Comparison of ENCODE assay signal across 27 cellular contexts in genomic region chr18:3333056-3333720, GRCh38.
DNase-seq lines count a peak whose midpoint lies in the region; ATAC-seq, FAIRE-seq and TF ChIP-seq lines count a peak whose summit lies in the region.
"Had no signal": no experiment of that assay in that cellular context is flagged by ENCODE, and none has a peak within 500 bp of the region (broad histone marks: within the 10 kb centered on the region; RNA-seq: fewer than 3 reads in every experiment).

No MANE protein-coding gene starts in this region.

- peaks cover 26% of the 10 kb centered on the region for H3K4me1 Mint-ChIP-seq in GM23338
- no peaks in the 10 kb centered on the region for H3K4me1 Mint-ChIP-seq in CD4-positive, alpha-beta T cell (ENCODE audit: low read depth)
- H3K4me1 Mint-ChIP-seq: CD4-positive, CD25-positive, alpha-beta regulatory T cell had no signal

- H3K4me1 ChIP-seq in GM23338 (ENCODE audit: insufficient read depth) = peaks cover 17% of the 10 kb centered on the region
- peaks cover 49% of the 10 kb centered on the region for H3K4me1 ChIP-seq in HUES48 (ENCODE audit: control insufficient read depth, insufficient read depth, low read length)
- no peaks in the 10 kb centered on the region; a peak in 2 of 5 replicates for H3K4me1 ChIP-seq in K562 (replicated peaks in 1 of 2; ENCODE audit: control insufficient read depth in 2 of 2, insufficient read depth in 2 of 2, low read length in 2 of 2)
- peaks cover 18% of the 10 kb centered on the region for H3K4me1 ChIP-seq in iPS-18a (ENCODE audit: control insufficient read depth, low read depth, low read length)
- no peaks in the 10 kb centered on the region for H3K4me1 ChIP-seq in pancreas
- no peaks in the 10 kb centered on the region for H3K4me1 ChIP-seq in mucosa of descending colon (ENCODE audit: low read depth)
- H3K4me1 ChIP-seq: BLaER1 had no signal

- H3K27me3 ChIP-seq in GM23338 (ENCODE audit: insufficient read depth) = no peaks in the 10 kb centered on the region
- H3K27me3 ChIP-seq in HUES48 (ENCODE audit: control insufficient read depth, insufficient read depth, low read length) = no peaks in the 10 kb centered on the region
- H3K27me3 ChIP-seq in K562 (ENCODE audit: control insufficient read depth in 2 of 2, insufficient read depth in 2 of 2, low read length in 2 of 2) = no peaks in the 10 kb centered on the region
- no peaks in the 10 kb centered on the region for H3K27me3 ChIP-seq in iPS-18a (ENCODE audit: control insufficient read depth, insufficient read depth, low read length)
- no peaks in the 10 kb centered on the region for H3K27me3 ChIP-seq in CD4-positive, alpha-beta T cell (ENCODE audit: control insufficient read depth, insufficient read depth, low read length)
- H3K27me3 ChIP-seq in pancreas = no peaks in the 10 kb centered on the region
- H3K27me3 ChIP-seq: BLaER1 had no signal

- H3K79me2 ChIP-seq in GM23338 (replicated peaks; ENCODE audit: insufficient read depth) (no peaks in the 10 kb centered on the region), K562 (ENCODE audit: control insufficient read depth, insufficient read depth, low read length) (no peaks in the 10 kb centered on the region; the same call in 2 of the 3 replicates)

- CTCF ChIA-PET in K562 (lab: Yijun Ruan, JAX; ENCODE audit: low intra/inter-chr PET ratio) = no interaction called here
- CTCF ChIA-PET in CD4-positive, alpha-beta T cell (lab: Charles Lee) = interaction anchor here (1.0 kb wide), 1 partner anchor 15 kb away, joined by 3 read pairs; no protein-coding TSS in a partner anchor

- peaks cover 24% of the 10 kb centered on the region for H3K9me3 Mint-ChIP-seq in GM23338
- no peaks in the 10 kb centered on the region for H3K9me3 Mint-ChIP-seq in CD4-positive, alpha-beta T cell

- peak; percentile 54 for FAIRE-seq in K562 (lab: Jason Lieb, UNC)
- FAIRE-seq in pancreas (lab: Jason Lieb, UNC) = no peak
- FAIRE-seq: A204.1, GM12892 had no signal

- no peaks in the 10 kb centered on the region for H3F3A ChIP-seq in GM23338 (replicated peaks; ENCODE audit: low read depth)

- H3K9me2 ChIP-seq in GM23338 (ENCODE audit: insufficient read depth) = no peaks in the 10 kb centered on the region

- H3K27ac ChIP-seq in GM23338 (ENCODE audit: low read depth) (peak overlapping the region; percentile 61), HUES48 (ENCODE audit: low read depth, low read length) (peak overlapping the region; percentile 84), K562 (ENCODE audit: extremely low read depth, low read depth, low read length) (peak overlapping the region; percentile 49; the same call in 2 of the 3 replicates), iPS-18a (ENCODE audit: low read length) (peak overlapping the region; percentile 35), pancreas (no peak overlapping the region)
- no peak overlapping the region for H3K27ac ChIP-seq in CD4-positive, alpha-beta T cell (ENCODE audit: low read depth, low read length)
- H3K27ac ChIP-seq: BLaER1, KMS-11, RWPE1 had no signal

- TF ChIP-seq CTCF in GM23338 (conservative IDR thresholded peaks at IDR 0.05; ENCODE audit: low read depth in 2 of 2) (no peak), K562 (IDR thresholded peaks at IDR 0.05 in 2 of 3, conservative IDR thresholded peaks at IDR 0.05 in 1 of 3; ENCODE audit: insufficient read depth in 2 of 3, low read depth in 1 of 3, low read length in 3 of 3) (no peak), pancreas (IDR thresholded peaks at IDR 0.05) (no peak), mucosa of descending colon (IDR thresholded peaks at IDR 0.05) (no peak)
- no peak for TF ChIP-seq CTCF in CD4-positive, alpha-beta T cell (IDR thresholded peaks at IDR 0.05)

- H3K4me3 ChIP-seq in GM23338 = no peak overlapping the region
- peak overlapping the region; percentile 32; the same call in 1 of the 2 replicates for H3K4me3 ChIP-seq in HUES48 (ENCODE audit: low read depth, low read length)
- H3K4me3 ChIP-seq in K562 = peak overlapping the region; percentile 1; the same call in 1 of the 2 replicates
- no peak overlapping the region for H3K4me3 ChIP-seq in iPS-18a (ENCODE audit: low read length)
- H3K4me3 ChIP-seq in pancreas = no peak overlapping the region
- no peak overlapping the region for H3K4me3 ChIP-seq in mucosa of descending colon
- H3K4me3 ChIP-seq: BLaER1, HAP-1 had no signal

- H3K36me3 Mint-ChIP-seq in GM23338 (ENCODE audit: low read depth) = peaks cover 31% of the 10 kb centered on the region
- H3K36me3 Mint-ChIP-seq in CD4-positive, alpha-beta T cell (ENCODE audit: low read depth) = no peaks in the 10 kb centered on the region
- H3K36me3 Mint-ChIP-seq: CD4-positive, CD25-positive, alpha-beta regulatory T cell had no signal

- TF ChIP-seq POLR2A in K562 (conservative IDR thresholded peaks at IDR 0.05) = no peak

- H3K36me3 ChIP-seq in GM23338 (ENCODE audit: insufficient read depth) (no peaks in the 10 kb centered on the region), HUES48 (ENCODE audit: control insufficient read depth, insufficient read depth, low read length) (no peaks in the 10 kb centered on the region), K562 (ENCODE audit: control insufficient read depth, insufficient read depth, low read length) (no peaks in the 10 kb centered on the region), iPS-18a (ENCODE audit: control insufficient read depth, low read depth, low read length) (no peaks in the 10 kb centered on the region), pancreas (no peaks in the 10 kb centered on the region), mucosa of descending colon (ENCODE audit: low read depth) (no peaks in the 10 kb centered on the region)
- H3K36me3 ChIP-seq: BLaER1, HAP-1 had no signal

- TF ChIP-seq RAD21 in K562 (CRISPR knock-in tag; conservative IDR thresholded peaks at IDR 0.05 in 1 of 2, IDR thresholded peaks at IDR 0.05 in 1 of 2) = no peak

- H3K27me3 Mint-ChIP-seq in GM23338 (ENCODE audit: insufficient read depth, low read depth, poor library complexity) = peaks cover 3% of the 10 kb centered on the region
- H3K27me3 Mint-ChIP-seq in CD4-positive, alpha-beta T cell = peaks cover 6% of the 10 kb centered on the region

- 64% methylated on average over 4 of the region's 4 CpGs for WGBS in K562 (ENCODE audit: insufficient coverage, low coverage, missing lambda C conversion rate)
- 75 to 82% methylated on average over 4 of the region's 4 CpGs for WGBS in pancreas, 2 donors

- DNase-seq in GM23338 (ENCODE audit: low spot score) (peak; percentile 67), K562 (ENCODE audit: extremely low read depth in 1 of 4, low spot score in 3 of 4) (no peak), pancreas (no peak), mucosa of descending colon (no peak)
- no peak for DNase-seq in CD4-positive, alpha-beta T cell
- DNase-seq: CD4-positive, CD25-positive, alpha-beta regulatory T cell; EL; GF-D8; NCI-H1092 treated with DMSO at 0.1 percent for 48 hours; NCI-H1436; NCI-H187; NCI-H2081 treated with DMSO at 0.1 percent for 48 hours; NCI-H2171; NCI-H510A; NCI-H69; SHP77; T-helper 1 cell had no signal

- H3K9me1 ChIP-seq in K562 (ENCODE audit: control insufficient read depth, insufficient read depth, low read length) = no peaks in the 10 kb centered on the region

- in situ Hi-C loops in K562 (cut with MboI) = no loop called here

- no peak for TF ChIP-seq EP300 in K562 (IDR thresholded peaks at IDR 0.05; ENCODE audit: low read length)

- H3K9ac ChIP-seq in HUES48 (ENCODE audit: low read depth, low read length) (peak overlapping the region; percentile 0; the same call in 1 of the 2 replicates), K562 (ENCODE audit: insufficient read depth in 1 of 2, low read depth in 2 of 2, low read length in 2 of 2) (peak overlapping the region in 1 of 2 experiments; percentile 17; a peak in 2 of 4 replicates), iPS-18a (ENCODE audit: low read length) (no peak overlapping the region)
- H3K9ac ChIP-seq: BLaER1, KMS-11 had no signal

- peak; percentile 90 for ATAC-seq in GM23338
- peak; percentile 21; the same call in 1 of the 3 replicates for ATAC-seq in K562
- ATAC-seq in CD4-positive, alpha-beta T cell (ENCODE audit: poor library complexity) = no peak
- ATAC-seq in HG02610 (IDR thresholded peaks at IDR 0.05; ENCODE audit: unreplicated experiment) = no peak
- ATAC-seq in pancreas = no peak
- ATAC-seq in mucosa of descending colon = no peak
- ATAC-seq: Panc1 had no signal

- BruUV-seq in K562 (replicated peaks; lab: Mats Ljungman, UMichigan) = TSS peak; percentile 60

- no peak overlapping the region for H2AFZ ChIP-seq in GM23338
- peak overlapping the region; percentile 88 for H2AFZ ChIP-seq in K562 (ENCODE audit: low read depth, low read length)

- no peaks in the 10 kb centered on the region for H4K20me1 ChIP-seq in GM23338 (replicated peaks; ENCODE audit: insufficient read depth)
- no peaks in the 10 kb centered on the region for H4K20me1 ChIP-seq in K562 (replicated peaks; ENCODE audit: control insufficient read depth, insufficient read depth, low read length)
- H4K20me1 ChIP-seq: BLaER1 had no signal

- H3K4me2 ChIP-seq in GM23338 (no peak overlapping the region), K562 (ENCODE audit: insufficient read depth, low read length) (peak overlapping the region; percentile 61)
- H3K4me2 ChIP-seq: BLaER1, KMS-11 had no signal

- intact Hi-C loops in K562 (cut with micrococcal nuclease) (no loop called here), pancreas (cut with DNase I) (no loop called here), mucosa of descending colon (cut with DNase I, micrococcal nuclease) (no loop called here)
- intact Hi-C loops in CD4-positive, alpha-beta T cell (cut with DNase I, micrococcal nuclease) = no loop called here

- H3K9me3 ChIP-seq in HUES48 (ENCODE audit: control insufficient read depth, insufficient read depth, low read length) (no peaks in the 10 kb centered on the region), K562 (replicated peaks; ENCODE audit: control insufficient read depth, insufficient read depth, low read depth, low read length) (no peaks in the 10 kb centered on the region), iPS-18a (ENCODE audit: control insufficient read depth, low read depth, low read length) (no peaks in the 10 kb centered on the region), pancreas (no peaks in the 10 kb centered on the region), mucosa of descending colon (no peaks in the 10 kb centered on the region)
- H3K9me3 ChIP-seq in CD4-positive, alpha-beta T cell (ENCODE audit: control insufficient read depth, low read length) = no peaks in the 10 kb centered on the region
- H3K9me3 ChIP-seq: BLaER1, HAP-1 had no signal

- POLR2A ChIA-PET in K562 (lab: Yijun Ruan, JAX) = interaction anchor here (0.6 to 1.0 kb wide), 5 partner anchors 11 to 170 kb away, joined by 3 read pairs; no protein-coding TSS in a partner anchor
- POLR2A ChIA-PET in CD4-positive, alpha-beta T cell (lab: Charles Lee) = interaction anchor here (0.6 kb wide), 1 partner anchor 13 kb away, joined by 3 read pairs; no protein-coding TSS in a partner anchor

- no peak overlapping the region for H3K4me3 Mint-ChIP-seq in GM23338
- no peak overlapping the region for H3K4me3 Mint-ChIP-seq in CD4-positive, alpha-beta T cell
- H3K4me3 Mint-ChIP-seq: CD4-positive, CD25-positive, alpha-beta regulatory T cell had no signal

- H3K27ac Mint-ChIP-seq in GM23338 = peak overlapping the region; percentile 89
- no peak overlapping the region for H3K27ac Mint-ChIP-seq in CD4-positive, alpha-beta T cell

TF ChIP-seq in GM23338, 12 proteins besides CTCF, POLR2A, EP300 and RAD21 (continues in another document):
- no peak for TF ChIP-seq EZH2 (IDR thresholded peaks at IDR 0.05; ENCODE audit: low read depth, unreplicated experiment)

Comparison
In these comparisons a context has a peak if more than half of its experiments do, and no peak if none do; other contexts are left out.
1. ATAC-seq: peak in GM23338 (single experiment) and K562 (single experiment); none in CD4-positive, alpha-beta T cell (single experiment), HG02610 (single experiment), pancreas (0 of 4) and mucosa of descending colon (single experiment).
2. H3K27ac ChIP-seq: peak in GM23338 (single experiment), HUES48 (single experiment), K562 (single experiment) and iPS-18a (single experiment); none in CD4-positive, alpha-beta T cell (single experiment) and pancreas (0 of 4).
3. H3K4me3 ChIP-seq: peak in HUES48 (single experiment) and K562 (single experiment); none in GM23338 (single experiment), iPS-18a (single experiment), pancreas (0 of 4) and mucosa of descending colon (single experiment).